ENCODE assay signal across 22 cellular contexts in genomic region chr2:158060862-158061435, GRCh38. TPM values are rescaled to one million over a fixed set of nuclear protein-coding genes. Genes with fewer than 3 reads are reported as not detected.
DNase-seq lines count a peak whose midpoint lies in the region; ATAC-seq, FAIRE-seq and TF ChIP-seq lines count a peak whose summit lies in the region.
"Had no signal": no experiment of that assay in that cellular context is flagged by ENCODE, and none has a peak within 500 bp of the region (broad histone marks: within the 10 kb centered on the region; RNA-seq: fewer than 3 reads in every experiment).

No MANE protein-coding gene starts in this region.

- H3K9me3 ChIP-seq in fibroblast of lung (ENCODE audit: control insufficient read depth, insufficient read depth, low read depth, low read length) (no peaks in the 10 kb centered on the region), osteoblast (ENCODE audit: low read depth, low read length) (no peaks in the 10 kb centered on the region)
- H3K9me3 ChIP-seq: BE2C had no signal

- no peaks in the 10 kb centered on the region for H3K9me3 Mint-ChIP-seq in stimulated activated naive CD8-positive, alpha-beta T cell treated with anti-CD3 and anti-CD28 coated beads, Interleukin-15, amount 100 ng/mL, for 72 hours
- H3K9me3 Mint-ChIP-seq: activated T-helper 2 cell treated with anti-CD3 and anti-CD28 coated beads, Interferon-gamma antibody, Interleukin-2, Interleukin-4, amounts not matched to agents 10 μg/mL and 5 μg/mL and 100 μg/mL, durations not matched to agents 14 hours and 24 hours and 36 hours had no signal

- H3K4me3 Mint-ChIP-seq in stimulated activated naive CD8-positive, alpha-beta T cell treated with anti-CD3 and anti-CD28 coated beads, Interleukin-15, amount 100 ng/mL, for 72 hours = no peak overlapping the region

- H3K27me3 Mint-ChIP-seq in stimulated activated naive CD8-positive, alpha-beta T cell treated with anti-CD3 and anti-CD28 coated beads, Interleukin-15, amount 100 ng/mL, for 72 hours = no peaks in the 10 kb centered on the region

- no peak for ATAC-seq in stimulated activated naive CD8-positive, alpha-beta T cell treated with anti-CD3 and anti-CD28 coated beads, Interleukin-15, amount 100 ng/mL, for 72 hours
- ATAC-seq in HG02852 (IDR thresholded peaks at IDR 0.05; ENCODE audit: unreplicated experiment) (no peak), GM21526 (IDR thresholded peaks at IDR 0.05; ENCODE audit: low FRiP score, unreplicated experiment) (no peak)
- ATAC-seq: GM12878 had no signal

- H3K79me2 ChIP-seq in fibroblast of lung (ENCODE audit: control insufficient read depth, insufficient read depth, low read length) = no peaks in the 10 kb centered on the region
- no peaks in the 10 kb centered on the region for H3K79me2 ChIP-seq in osteoblast (ENCODE audit: insufficient read depth, low read length)

- no peak for FAIRE-seq in RCC 7860 (lab: Jason Lieb, UNC)
- FAIRE-seq: GM12878, keratinocyte had no signal

- H3K9ac ChIP-seq in fibroblast of lung (ENCODE audit: insufficient read depth, low read length) = no peak overlapping the region

- no peak overlapping the region for H3K27ac Mint-ChIP-seq in stimulated activated naive CD8-positive, alpha-beta T cell treated with anti-CD3 and anti-CD28 coated beads, Interleukin-15, amount 100 ng/mL, for 72 hours
- H3K27ac Mint-ChIP-seq: activated T-helper 2 cell treated with anti-CD3 and anti-CD28 coated beads, Interferon-gamma antibody, Interleukin-2, Interleukin-4, amounts not matched to agents 10 μg/mL and 5 μg/mL and 100 μg/mL, durations not matched to agents 14 hours and 24 hours and 36 hours had no signal

- H3K36me3 ChIP-seq in fibroblast of lung (ENCODE audit: control insufficient read depth, insufficient read depth, low read length) (no peaks in the 10 kb centered on the region), osteoblast (ENCODE audit: insufficient read depth, low read length) (no peaks in the 10 kb centered on the region)
- H3K36me3 ChIP-seq: BE2C had no signal

- peak overlapping the region; percentile 46 for H3K27ac ChIP-seq in fibroblast of lung (ENCODE audit: insufficient read depth, low read length)
- no peak overlapping the region for H3K27ac ChIP-seq in osteoblast (ENCODE audit: low read depth, low read length)

- H2AFZ ChIP-seq in fibroblast of lung (ENCODE audit: low read length) (no peak overlapping the region), osteoblast (ENCODE audit: low read length) (no peak overlapping the region)

- peak overlapping the region; percentile 13 for H3K4me2 ChIP-seq in fibroblast of lung (ENCODE audit: extremely low read depth, insufficient read depth, low read length)
- H3K4me2 ChIP-seq in osteoblast (ENCODE audit: insufficient read depth, low read length) = no peak overlapping the region

- H3K4me1 Mint-ChIP-seq in stimulated activated naive CD8-positive, alpha-beta T cell treated with anti-CD3 and anti-CD28 coated beads, Interleukin-15, amount 100 ng/mL, for 72 hours = no peaks in the 10 kb centered on the region

- H3K4me1 ChIP-seq in fibroblast of lung (ENCODE audit: control insufficient read depth, extremely low read depth, insufficient read depth, low read length) (peaks cover 6% of the 10 kb centered on the region), osteoblast (ENCODE audit: insufficient read depth, low read length) (peaks cover 3% of the 10 kb centered on the region)
- H3K4me1 ChIP-seq: BE2C had no signal

- DNase-seq in ELR (ENCODE audit: low read depth) (peak; percentile 24), RCC 7860 (ENCODE audit: low spot score) (peak; percentile 35), fibroblast of lung (ENCODE audit: low read depth in 2 of 2) (peak; percentile 34 to 69), osteoblast (ENCODE audit: insufficient read length, low spot score, missing footprints) (peak; percentile 19)
- DNase-seq in stimulated activated naive CD8-positive, alpha-beta T cell treated with anti-CD3 and anti-CD28 coated beads, Interleukin-15, amount 100 ng/mL, for 72 hours = no peak
- no peak for DNase-seq in activated naive CD4-positive, alpha-beta T cell (lab: John Stamatoyannopoulos, UW)
- DNase-seq: activated CD4-positive, alpha-beta T cell treated with anti-CD3 and anti-CD28 coated beads, Interleukin-2, amount 50 U/mL, for 48 hours; BE2C; DMS79 treated with DMSO at 0.1 percent for 48 hours; effector CD8-positive, alpha-beta T cell; glutamatergic neuron; NCI-H1105; NCI-H2171 treated with DMSO at 0.1 percent for 48 hours; posterior cingulate gyrus; SHP77; substantia nigra had no signal

- H3K27me3 ChIP-seq in fibroblast of lung (ENCODE audit: control insufficient read depth, insufficient read depth, low read length) (no peaks in the 10 kb centered on the region), osteoblast (ENCODE audit: insufficient read depth, low read length) (no peaks in the 10 kb centered on the region)
- H3K27me3 ChIP-seq: BE2C had no signal

- no peaks in the 10 kb centered on the region for H4K20me1 ChIP-seq in fibroblast of lung (ENCODE audit: control insufficient read depth, extremely low read depth, insufficient read depth, low read length)
- H4K20me1 ChIP-seq in osteoblast (ENCODE audit: insufficient read depth, low read length) = no peaks in the 10 kb centered on the region

- no peak for TF ChIP-seq CTCF in fibroblast of lung (conservative IDR thresholded peaks at IDR 0.05 in 1 of 2, IDR thresholded peaks at IDR 0.05 in 1 of 2; ENCODE audit: low read depth in 1 of 2, low read length in 2 of 2)
- TF ChIP-seq CTCF in osteoblast (IDR thresholded peaks at IDR 0.05; ENCODE audit: extremely low read depth, low read depth, low read length) = no peak

- no peak overlapping the region for H3K4me3 ChIP-seq in fibroblast of lung (replicated peaks in 1 of 4; ENCODE audit: control extremely low read depth in 1 of 4, insufficient read depth in 1 of 4, low read depth in 3 of 4, low read length in 4 of 4)
- H3K4me3 ChIP-seq in osteoblast (ENCODE audit: insufficient read depth, low read length) = no peak overlapping the region
- H3K4me3 ChIP-seq: GM12878 had no signal

RNA-seq across cellular contexts. Expression of gene UPP2, which starts 40.7 kb away (rescaled TPM):
- not detected in 2 replicates for total RNA-seq in fibroblast of lung
- not detected in 2 replicates for polyA plus RNA-seq in fibroblast of lung
- not detected in 2 replicates for polyA plus RNA-seq in fibroblast of lung (2012)
- not detected in 2 replicates for polyA minus RNA-seq in fibroblast of lung (ENCODE audit: low replicate concordance)
- not detected in 2 replicates for total RNA-seq in osteoblast
- total RNA-seq: activated T-helper 2 cell treated with anti-CD3 and anti-CD28 coated beads, Interferon-gamma antibody, Interleukin-2, Interleukin-4, amounts not matched to agents 10 μg/mL and 5 μg/mL and 100 μg/mL, durations not matched to agents 14 hours and 24 hours and 36 hours; GM12878; mucosa of gallbladder had no signal
- polyA plus RNA-seq: GM12878, keratinocyte had no signal

Comparison
In these comparisons a context has a peak if more than half of its experiments do, and no peak if none do; other contexts are left out.
1. DNase-seq: peak in ELR (single experiment), RCC 7860 (single experiment), fibroblast of lung (2 of 2) and osteoblast (single experiment); none in stimulated activated naive CD8-positive, alpha-beta T cell treated with anti-CD3 and anti-CD28 coated beads, Interleukin-15, amount 100 ng/mL, for 72 hours (0 of 2) and activated naive CD4-positive, alpha-beta T cell (0 of 4).